Comparison of ENCODE assay signal across 8 cellular contexts in the genomic region with DNA sequence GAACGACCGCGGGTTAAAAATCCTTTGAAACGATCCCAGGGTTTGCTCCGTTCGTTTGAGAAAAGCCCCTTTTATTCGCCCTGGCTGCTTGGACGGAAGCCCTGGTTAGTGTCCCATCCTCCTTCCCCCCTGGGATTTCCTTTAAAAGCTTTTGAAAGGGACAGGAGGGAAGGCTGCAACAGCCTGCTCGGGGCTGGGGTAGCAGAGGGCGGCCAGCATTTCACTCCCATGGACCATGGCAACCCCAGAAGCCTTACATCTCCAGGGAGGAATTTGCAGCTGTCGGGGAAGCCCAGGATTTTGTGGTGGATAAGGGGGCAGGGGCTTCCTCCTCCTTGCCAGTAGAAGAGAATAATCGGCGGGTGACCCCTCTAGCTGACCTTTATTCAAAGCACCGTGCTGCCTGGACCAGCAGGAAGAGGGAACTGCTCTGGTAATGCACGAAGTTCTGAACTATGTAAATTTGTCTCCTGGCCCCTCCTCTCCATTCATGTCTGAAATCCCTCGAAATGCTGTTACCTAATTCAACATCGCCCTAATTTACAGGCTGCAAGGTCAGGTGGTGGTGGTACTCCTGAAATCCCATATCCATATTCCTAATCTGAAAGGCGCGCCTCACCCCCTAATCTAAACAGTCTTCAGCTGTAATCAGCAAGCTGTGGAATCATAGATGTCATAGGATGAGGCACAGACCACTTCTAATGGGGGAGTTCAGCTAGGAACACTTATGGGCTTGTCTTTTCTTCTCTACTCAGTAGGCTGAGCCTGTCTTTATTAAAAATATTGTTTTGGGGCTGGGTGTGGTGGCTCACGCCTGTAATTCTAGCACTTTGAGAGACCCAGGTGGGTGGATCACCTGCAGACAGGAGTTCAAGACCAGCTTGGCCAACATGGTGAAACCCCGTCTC. TPM values are rescaled to one million over a fixed set of nuclear protein-coding genes. Genes with fewer than 3 reads are reported as not detected.
A peak's percentile ranks its signal among the peaks of the same experiment; 100 is the strongest.
DNase-seq lines count a peak whose midpoint lies in the region; ATAC-seq, FAIRE-seq and TF ChIP-seq lines count a peak whose summit lies in the region.

No MANE protein-coding gene starts in this region.

- H3K4me1 ChIP-seq in mesenchymal stem cell (ENCODE audit: control insufficient read depth, insufficient read depth, low read depth, low read length) (peaks cover 13% of the 10 kb centered on the region), tibial nerve (peaks cover 0 to 33% (median 12%) of the 10 kb centered on the region in 4 donors)

- TF ChIP-seq CTCF in dorsolateral prefrontal cortex (IDR thresholded peaks at IDR 0.05 in 54 of 56, conservative IDR thresholded peaks at IDR 0.05 in 2 of 56; ENCODE audit: low read depth in 1 of 56, partially characterized antibody in 56 of 56), result no peak
- no peak for TF ChIP-seq CTCF in tibial nerve (IDR thresholded peaks at IDR 0.05)

- no peak for ATAC-seq in GM18511 (IDR thresholded peaks at IDR 0.05; ENCODE audit: unreplicated experiment)
- ATAC-seq in HG03521 (IDR thresholded peaks at IDR 0.05; ENCODE audit: unreplicated experiment), result no peak

- H2BK120ac ChIP-seq in mesenchymal stem cell (ENCODE audit: low read depth, low read length), result peak overlapping the region; percentile 19

- no peak overlapping the region for H4K91ac ChIP-seq in mesenchymal stem cell (ENCODE audit: low read length)

- H2BK15ac ChIP-seq in mesenchymal stem cell (ENCODE audit: low read depth, poor library complexity, severe bottlenecking), result peak overlapping the region; percentile 37

- WGBS in mesenchymal stem cell, result 15% methylated on average over 18 of the region's 21 CpGs
- 16 to 18% methylated on average over 20 to 21 of the region's 21 CpGs for WGBS in tibial nerve, 2 donors

- peak overlapping the region in 1 of 2 experiments; percentile 59 for H3K23ac ChIP-seq in mesenchymal stem cell (ENCODE audit: low read length in 2 of 2)

- no peak overlapping the region for H2BK12ac ChIP-seq in mesenchymal stem cell (ENCODE audit: low read length in 2 of 2)

- peak overlapping the region; percentile 90 for H3K4me2 ChIP-seq in mesenchymal stem cell (ENCODE audit: low read length, poor library complexity, severe bottlenecking)

- H2AFZ ChIP-seq in mesenchymal stem cell (ENCODE audit: low read depth, low read length), result no peak overlapping the region

- H3K9me3 ChIP-seq in mesenchymal stem cell (ENCODE audit: control insufficient read depth, low read length), result no peaks in the 10 kb centered on the region
- no peaks in the 10 kb centered on the region for H3K9me3 ChIP-seq in tibial nerve

- H3K27ac ChIP-seq in dorsolateral prefrontal cortex (peak overlapping the region in 58 of 59 donors; percentile 34 to 98 (median 87)), mesenchymal stem cell (ENCODE audit: low read length, poor library complexity, severe bottlenecking) (peak overlapping the region; percentile 70), tibial nerve (peak overlapping the region; percentile 43 to 99 (median 68))

- H3K14ac ChIP-seq in mesenchymal stem cell (ENCODE audit: low read length in 2 of 2), result peak overlapping the region in 1 of 2 experiments; percentile 70

- H3K4ac ChIP-seq in mesenchymal stem cell (ENCODE audit: low read depth in 1 of 2, low read length in 2 of 2), result peak overlapping the region; percentile 42 to 63

- H4K8ac ChIP-seq in mesenchymal stem cell (ENCODE audit: low read length), result no peak overlapping the region

- H3K27me3 ChIP-seq in dorsolateral prefrontal cortex (no peaks in the 10 kb centered on the region), mesenchymal stem cell (ENCODE audit: control insufficient read depth in 1 of 2, insufficient read depth in 1 of 2, low read length in 2 of 2) (no peaks in the 10 kb centered on the region), tibial nerve (no peaks in the 10 kb centered on the region)

- H3K36me3 ChIP-seq in mesenchymal stem cell (ENCODE audit: control insufficient read depth in 1 of 2, insufficient read depth in 2 of 2, low read depth in 1 of 2, low read length in 2 of 2) (no peaks in the 10 kb centered on the region), tibial nerve (no peaks in the 10 kb centered on the region)

- intact Hi-C loops in dorsolateral prefrontal cortex (cut with DNase I), result no loop called here

- peak overlapping the region; percentile 56 to 90 for H3K18ac ChIP-seq in mesenchymal stem cell (ENCODE audit: low read depth in 1 of 2, low read length in 2 of 2)

- TF ChIP-seq POLR2A in tibial nerve (IDR thresholded peaks at IDR 0.05), result no peak

- H3K9ac ChIP-seq in mesenchymal stem cell (ENCODE audit: low read length), result peak overlapping the region; percentile 90

- no peak overlapping the region for H2AK5ac ChIP-seq in mesenchymal stem cell (ENCODE audit: low read length, severe bottlenecking)

- DNase-seq in Ammon's horn (ENCODE audit: low spot score) (peak; percentile 58), GM18507 (ENCODE audit: extremely low spot score, insufficient read length, low read depth) (no peak), RPMI8226 (peak; percentile 14), dorsolateral prefrontal cortex (peak in 5 of 10 donors; percentile 3 to 56 (median 34)), mesenchymal stem cell (peak; percentile 79), tibial nerve (ENCODE audit: low spot score in 2 of 2) (no peak)

- peak overlapping the region; percentile 39 to 96 (median 73) for H3K4me3 ChIP-seq in dorsolateral prefrontal cortex
- H3K4me3 ChIP-seq in mesenchymal stem cell (ENCODE audit: insufficient read depth in 1 of 2, low read depth in 1 of 2, low read length in 2 of 2), result peak overlapping the region; percentile 77 to 81
- peak overlapping the region; percentile 41 to 99 (median 76) for H3K4me3 ChIP-seq in tibial nerve

- TF ChIP-seq EP300 in tibial nerve (IDR thresholded peaks at IDR 0.05), result no peak

- H2BK5ac ChIP-seq in mesenchymal stem cell (ENCODE audit: low read depth, low read length, poor library complexity, severe bottlenecking), result peak overlapping the region; percentile 33

- H3K79me1 ChIP-seq in mesenchymal stem cell (replicated peaks; ENCODE audit: low read length, poor library complexity, severe bottlenecking), result peaks cover 7% of the 10 kb centered on the region

- peak; percentile 54 for FAIRE-seq in GM18507 (lab: Jason Lieb, UNC)

RNA-seq across cellular contexts. Expression of gene CLIP1, which starts 1.0 kb away (rescaled TPM):
- 100 to 1,000 TPM in 119 of 120 experiments, 10 to 100 TPM in 1; 83.6 to 189 (median 139) TPM for total RNA-seq in dorsolateral prefrontal cortex
- polyA plus RNA-seq in mesenchymal stem cell (2013, experiment 1 of 2), result 49.0 TPM
- 49.6 TPM for polyA plus RNA-seq in mesenchymal stem cell (2013, experiment 2 of 2)
- 100 to 1,000 TPM in 1 of 4 donors, 10 to 100 TPM in 3; 89.2 to 105 (median 90.9) TPM for total RNA-seq in tibial nerve

Comparison
In these comparisons a context has a peak if more than half of its experiments do, and no peak if none do; other contexts are left out.
1. DNase-seq: peak in Ammon's horn (single experiment), RPMI8226 (single experiment) and mesenchymal stem cell (single experiment); none in GM18507 (single experiment) and tibial nerve (0 of 2).
2. Peak in every context shown above with its lines, with median percentiles within 50 percentile points of each other: H3K27ac ChIP-seq and H3K4me3 ChIP-seq.